In the genomic region with DNA sequence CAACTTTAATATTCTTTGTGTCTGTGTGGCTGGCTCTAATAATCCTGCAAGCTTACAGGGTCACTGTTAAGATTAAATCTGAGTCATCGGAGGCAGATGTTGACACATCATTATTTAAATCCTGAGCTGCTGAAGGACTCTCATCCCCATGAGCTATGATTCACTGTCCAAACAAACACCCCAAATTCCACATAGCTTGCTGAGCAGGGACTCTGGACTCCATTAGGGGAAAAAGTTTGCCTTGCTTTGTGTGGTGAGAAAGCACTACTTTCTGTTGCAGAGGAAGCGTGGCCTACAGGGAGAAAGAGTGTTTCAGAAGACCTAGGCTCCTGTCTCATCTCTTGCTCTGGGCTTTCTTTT, we compare ENCODE assay signal across 1 cellular context.
A peak's percentile ranks its signal among the peaks of the same experiment; 100 is the strongest.
TF ChIP-seq lines count a peak whose summit lies in the region.

No MANE protein-coding gene starts in this region.

TF ChIP-seq in HepG2, 621 proteins besides CTCF, POLR2A, EP300 and RAD21 (continued from another document and continues in another):
- TF ChIP-seq, protein P1, sequence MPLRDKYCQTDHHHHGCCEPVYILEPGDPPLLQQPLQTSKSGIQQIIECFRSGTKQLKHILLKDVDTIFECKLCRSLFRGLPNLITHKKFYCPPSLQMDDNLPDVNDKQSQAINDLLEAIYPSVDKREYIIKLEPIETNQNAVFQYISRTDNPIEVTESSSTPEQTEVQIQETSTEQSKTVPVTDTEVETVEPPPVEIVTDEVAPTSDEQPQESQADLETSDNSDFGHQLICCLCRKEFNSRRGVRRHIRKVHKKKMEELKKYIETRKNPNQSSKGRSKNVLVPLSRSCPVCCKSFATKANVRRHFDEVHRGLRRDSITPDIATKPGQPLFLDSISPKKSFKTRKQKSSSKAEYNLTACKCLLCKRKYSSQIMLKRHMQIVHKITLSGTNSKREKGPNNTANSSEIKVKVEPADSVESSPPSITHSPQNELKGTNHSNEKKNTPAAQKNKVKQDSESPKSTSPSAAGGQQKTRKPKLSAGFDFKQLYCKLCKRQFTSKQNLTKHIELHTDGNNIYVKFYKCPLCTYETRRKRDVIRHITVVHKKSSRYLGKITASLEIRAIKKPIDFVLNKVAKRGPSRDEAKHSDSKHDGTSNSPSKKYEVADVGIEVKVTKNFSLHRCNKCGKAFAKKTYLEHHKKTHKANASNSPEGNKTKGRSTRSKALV (CRISPR knock-in tag; IDR thresholded peaks at IDR 0.05), result peak; percentile 44; the same call in 1 of the 2 replicates
- TF ChIP-seq ZNF253 (CRISPR knock-in tag; IDR thresholded peaks at IDR 0.05; ENCODE audit: borderline replicate concordance) (no peak), ZNF160 (CRISPR knock-in tag; IDR thresholded peaks at IDR 0.05) (no peak), ZSCAN22 (CRISPR knock-in tag; IDR thresholded peaks at IDR 0.05) (no peak), JARID2 (CRISPR knock-in tag; IDR thresholded peaks at IDR 0.05; ENCODE audit: insufficient replicate concordance) (no peak), ZSCAN25 (CRISPR knock-in tag; IDR thresholded peaks at IDR 0.05) (no peak), NFATC3 (CRISPR knock-in tag; IDR thresholded peaks at IDR 0.05) (no peak), HNF4A (CRISPR knock-in tag; IDR thresholded peaks at IDR 0.05) (peak; percentile 95), ZNF12 (CRISPR knock-in tag; IDR thresholded peaks at IDR 0.05) (peak; percentile 69; the same call in 1 of the 2 replicates), ZNF207 (IDR thresholded peaks at IDR 0.05; ENCODE audit: borderline replicate concordance) (no peak), STAG1 (CRISPR knock-in tag; IDR thresholded peaks at IDR 0.05) (peak; percentile 20; the same call in 1 of the 2 replicates), RFXAP (CRISPR knock-in tag; IDR thresholded peaks at IDR 0.05; ENCODE audit: borderline replicate concordance) (no peak), SP140L (CRISPR knock-in tag; IDR thresholded peaks at IDR 0.05; ENCODE audit: borderline replicate concordance) (no peak), ZFP41 (CRISPR knock-in tag; IDR thresholded peaks at IDR 0.05; ENCODE audit: borderline replicate concordance) (no peak)
- TF ChIP-seq, protein P2, sequence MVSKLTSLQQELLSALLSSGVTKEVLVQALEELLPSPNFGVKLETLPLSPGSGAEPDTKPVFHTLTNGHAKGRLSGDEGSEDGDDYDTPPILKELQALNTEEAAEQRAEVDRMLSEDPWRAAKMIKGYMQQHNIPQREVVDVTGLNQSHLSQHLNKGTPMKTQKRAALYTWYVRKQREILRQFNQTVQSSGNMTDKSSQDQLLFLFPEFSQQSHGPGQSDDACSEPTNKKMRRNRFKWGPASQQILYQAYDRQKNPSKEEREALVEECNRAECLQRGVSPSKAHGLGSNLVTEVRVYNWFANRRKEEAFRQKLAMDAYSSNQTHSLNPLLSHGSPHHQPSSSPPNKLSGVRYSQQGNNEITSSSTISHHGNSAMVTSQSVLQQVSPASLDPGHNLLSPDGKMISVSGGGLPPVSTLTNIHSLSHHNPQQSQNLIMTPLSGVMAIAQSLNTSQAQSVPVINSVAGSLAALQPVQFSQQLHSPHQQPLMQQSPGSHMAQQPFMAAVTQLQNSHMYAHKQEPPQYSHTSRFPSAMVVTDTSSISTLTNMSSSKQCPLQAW (CRISPR knock-in tag; IDR thresholded peaks at IDR 0.05), result peak; percentile 87
- TF ChIP-seq, protein P3, sequence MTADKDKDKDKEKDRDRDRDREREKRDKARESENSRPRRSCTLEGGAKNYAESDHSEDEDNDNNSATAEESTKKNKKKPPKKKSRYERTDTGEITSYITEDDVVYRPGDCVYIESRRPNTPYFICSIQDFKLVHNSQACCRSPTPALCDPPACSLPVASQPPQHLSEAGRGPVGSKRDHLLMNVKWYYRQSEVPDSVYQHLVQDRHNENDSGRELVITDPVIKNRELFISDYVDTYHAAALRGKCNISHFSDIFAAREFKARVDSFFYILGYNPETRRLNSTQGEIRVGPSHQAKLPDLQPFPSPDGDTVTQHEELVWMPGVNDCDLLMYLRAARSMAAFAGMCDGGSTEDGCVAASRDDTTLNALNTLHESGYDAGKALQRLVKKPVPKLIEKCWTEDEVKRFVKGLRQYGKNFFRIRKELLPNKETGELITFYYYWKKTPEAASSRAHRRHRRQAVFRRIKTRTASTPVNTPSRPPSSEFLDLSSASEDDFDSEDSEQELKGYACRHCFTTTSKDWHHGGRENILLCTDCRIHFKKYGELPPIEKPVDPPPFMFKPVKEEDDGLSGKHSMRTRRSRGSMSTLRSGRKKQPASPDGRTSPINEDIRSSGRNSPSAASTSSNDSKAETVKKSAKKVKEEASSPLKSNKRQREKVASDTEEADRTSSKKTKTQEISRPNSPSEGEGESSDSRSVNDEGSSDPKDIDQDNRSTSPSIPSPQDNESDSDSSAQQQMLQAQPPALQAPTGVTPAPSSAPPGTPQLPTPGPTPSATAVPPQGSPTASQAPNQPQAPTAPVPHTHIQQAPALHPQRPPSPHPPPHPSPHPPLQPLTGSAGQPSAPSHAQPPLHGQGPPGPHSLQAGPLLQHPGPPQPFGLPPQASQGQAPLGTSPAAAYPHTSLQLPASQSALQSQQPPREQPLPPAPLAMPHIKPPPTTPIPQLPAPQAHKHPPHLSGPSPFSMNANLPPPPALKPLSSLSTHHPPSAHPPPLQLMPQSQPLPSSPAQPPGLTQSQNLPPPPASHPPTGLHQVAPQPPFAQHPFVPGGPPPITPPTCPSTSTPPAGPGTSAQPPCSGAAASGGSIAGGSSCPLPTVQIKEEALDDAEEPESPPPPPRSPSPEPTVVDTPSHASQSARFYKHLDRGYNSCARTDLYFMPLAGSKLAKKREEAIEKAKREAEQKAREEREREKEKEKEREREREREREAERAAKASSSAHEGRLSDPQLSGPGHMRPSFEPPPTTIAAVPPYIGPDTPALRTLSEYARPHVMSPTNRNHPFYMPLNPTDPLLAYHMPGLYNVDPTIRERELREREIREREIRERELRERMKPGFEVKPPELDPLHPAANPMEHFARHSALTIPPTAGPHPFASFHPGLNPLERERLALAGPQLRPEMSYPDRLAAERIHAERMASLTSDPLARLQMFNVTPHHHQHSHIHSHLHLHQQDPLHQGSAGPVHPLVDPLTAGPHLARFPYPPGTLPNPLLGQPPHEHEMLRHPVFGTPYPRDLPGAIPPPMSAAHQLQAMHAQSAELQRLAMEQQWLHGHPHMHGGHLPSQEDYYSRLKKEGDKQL (CRISPR knock-in tag; IDR thresholded peaks at IDR 0.05; ENCODE audit: low read depth), result peak; percentile 81
- TF ChIP-seq, protein P4, sequence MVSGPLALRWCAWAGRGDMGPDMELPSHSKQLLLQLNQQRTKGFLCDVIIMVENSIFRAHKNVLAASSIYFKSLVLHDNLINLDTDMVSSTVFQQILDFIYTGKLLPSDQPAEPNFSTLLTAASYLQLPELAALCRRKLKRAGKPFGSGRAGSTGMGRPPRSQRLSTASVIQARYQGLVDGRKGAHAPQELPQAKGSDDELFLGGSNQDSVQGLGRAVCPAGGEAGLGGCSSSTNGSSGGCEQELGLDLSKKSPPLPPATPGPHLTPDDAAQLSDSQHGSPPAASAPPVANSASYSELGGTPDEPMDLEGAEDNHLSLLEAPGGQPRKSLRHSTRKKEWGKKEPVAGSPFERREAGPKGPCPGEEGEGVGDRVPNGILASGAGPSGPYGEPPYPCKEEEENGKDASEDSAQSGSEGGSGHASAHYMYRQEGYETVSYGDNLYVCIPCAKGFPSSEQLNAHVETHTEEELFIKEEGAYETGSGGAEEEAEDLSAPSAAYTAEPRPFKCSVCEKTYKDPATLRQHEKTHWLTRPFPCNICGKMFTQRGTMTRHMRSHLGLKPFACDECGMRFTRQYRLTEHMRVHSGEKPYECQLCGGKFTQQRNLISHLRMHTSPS (CRISPR knock-in tag; IDR thresholded peaks at IDR 0.05; ENCODE audit: low read depth), result no peak
- TF ChIP-seq, protein P5, sequence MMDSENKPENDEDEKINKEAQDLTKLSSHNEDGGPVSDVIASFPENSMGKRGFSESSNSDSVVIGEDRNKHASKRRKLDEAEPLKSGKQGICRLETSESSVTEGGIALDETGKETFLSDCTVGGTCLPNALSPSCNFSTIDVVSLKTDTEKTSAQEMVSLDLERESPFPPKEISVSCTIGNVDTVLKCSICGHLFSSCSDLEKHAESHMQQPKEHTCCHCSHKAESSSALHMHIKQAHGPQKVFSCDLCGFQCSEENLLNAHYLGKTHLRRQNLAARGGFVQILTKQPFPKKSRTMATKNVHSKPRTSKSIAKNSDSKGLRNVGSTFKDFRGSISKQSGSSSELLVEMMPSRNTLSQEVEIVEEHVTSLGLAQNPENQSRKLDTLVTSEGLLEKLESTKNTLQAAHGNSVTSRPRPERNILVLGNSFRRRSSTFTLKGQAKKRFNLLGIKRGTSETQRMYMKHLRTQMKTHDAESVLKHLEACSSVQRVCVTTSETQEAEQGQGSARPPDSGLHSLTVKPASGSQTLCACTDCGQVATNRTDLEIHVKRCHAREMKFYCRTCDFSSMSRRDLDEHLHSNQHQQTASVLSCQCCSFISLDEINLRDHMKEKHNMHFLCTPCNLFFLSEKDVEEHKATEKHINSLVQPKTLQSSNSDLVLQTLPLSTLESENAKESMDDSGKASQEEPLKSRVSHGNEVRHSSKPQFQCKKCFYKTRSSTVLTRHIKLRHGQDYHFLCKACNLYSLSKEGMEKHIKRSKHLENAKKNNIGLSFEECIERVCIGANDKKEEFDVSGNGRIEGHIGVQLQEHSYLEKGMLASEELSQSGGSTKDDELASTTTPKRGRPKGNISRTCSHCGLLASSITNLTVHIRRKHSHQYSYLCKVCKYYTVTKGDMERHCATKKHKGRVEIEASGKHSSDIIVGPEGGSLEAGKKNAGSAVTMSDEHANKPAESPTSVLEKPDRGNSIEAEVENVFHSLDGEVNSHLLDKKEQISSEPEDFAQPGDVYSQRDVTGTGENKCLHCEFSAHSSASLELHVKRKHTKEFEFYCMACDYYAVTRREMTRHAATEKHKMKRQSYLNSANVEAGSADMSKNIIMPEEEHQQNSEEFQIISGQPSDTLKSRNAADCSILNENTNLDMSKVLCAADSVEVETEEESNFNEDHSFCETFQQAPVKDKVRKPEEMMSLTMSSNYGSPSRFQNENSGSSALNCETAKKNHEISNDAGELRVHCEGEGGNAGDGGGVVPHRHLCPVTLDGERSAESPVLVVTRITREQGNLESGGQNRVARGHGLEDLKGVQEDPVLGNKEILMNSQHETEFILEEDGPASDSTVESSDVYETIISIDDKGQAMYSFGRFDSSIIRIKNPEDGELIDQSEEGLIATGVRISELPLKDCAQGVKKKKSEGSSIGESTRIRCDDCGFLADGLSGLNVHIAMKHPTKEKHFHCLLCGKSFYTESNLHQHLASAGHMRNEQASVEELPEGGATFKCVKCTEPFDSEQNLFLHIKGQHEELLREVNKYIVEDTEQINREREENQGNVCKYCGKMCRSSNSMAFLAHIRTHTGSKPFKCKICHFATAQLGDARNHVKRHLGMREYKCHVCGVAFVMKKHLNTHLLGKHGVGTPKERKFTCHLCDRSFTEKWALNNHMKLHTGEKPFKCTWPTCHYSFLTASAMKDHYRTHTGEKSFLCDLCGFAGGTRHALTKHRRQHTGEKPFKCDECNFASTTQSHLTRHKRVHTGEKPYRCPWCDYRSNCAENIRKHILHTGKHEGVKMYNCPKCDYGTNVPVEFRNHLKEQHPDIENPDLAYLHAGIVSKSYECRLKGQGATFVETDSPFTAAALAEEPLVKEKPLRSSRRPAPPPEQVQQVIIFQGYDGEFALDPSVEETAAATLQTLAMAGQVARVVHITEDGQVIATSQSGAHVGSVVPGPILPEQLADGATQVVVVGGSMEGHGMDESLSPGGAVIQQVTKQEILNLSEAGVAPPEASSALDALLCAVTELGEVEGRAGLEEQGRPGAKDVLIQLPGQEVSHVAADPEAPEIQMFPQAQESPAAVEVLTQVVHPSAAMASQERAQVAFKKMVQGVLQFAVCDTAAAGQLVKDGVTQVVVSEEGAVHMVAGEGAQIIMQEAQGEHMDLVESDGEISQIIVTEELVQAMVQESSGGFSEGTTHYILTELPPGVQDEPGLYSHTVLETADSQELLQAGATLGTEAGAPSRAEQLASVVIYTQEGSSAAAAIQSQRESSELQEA (CRISPR knock-in tag; IDR thresholded peaks at IDR 0.05; ENCODE audit: not compliant biosample characterization), result no peak
- TF ChIP-seq, protein P6, sequence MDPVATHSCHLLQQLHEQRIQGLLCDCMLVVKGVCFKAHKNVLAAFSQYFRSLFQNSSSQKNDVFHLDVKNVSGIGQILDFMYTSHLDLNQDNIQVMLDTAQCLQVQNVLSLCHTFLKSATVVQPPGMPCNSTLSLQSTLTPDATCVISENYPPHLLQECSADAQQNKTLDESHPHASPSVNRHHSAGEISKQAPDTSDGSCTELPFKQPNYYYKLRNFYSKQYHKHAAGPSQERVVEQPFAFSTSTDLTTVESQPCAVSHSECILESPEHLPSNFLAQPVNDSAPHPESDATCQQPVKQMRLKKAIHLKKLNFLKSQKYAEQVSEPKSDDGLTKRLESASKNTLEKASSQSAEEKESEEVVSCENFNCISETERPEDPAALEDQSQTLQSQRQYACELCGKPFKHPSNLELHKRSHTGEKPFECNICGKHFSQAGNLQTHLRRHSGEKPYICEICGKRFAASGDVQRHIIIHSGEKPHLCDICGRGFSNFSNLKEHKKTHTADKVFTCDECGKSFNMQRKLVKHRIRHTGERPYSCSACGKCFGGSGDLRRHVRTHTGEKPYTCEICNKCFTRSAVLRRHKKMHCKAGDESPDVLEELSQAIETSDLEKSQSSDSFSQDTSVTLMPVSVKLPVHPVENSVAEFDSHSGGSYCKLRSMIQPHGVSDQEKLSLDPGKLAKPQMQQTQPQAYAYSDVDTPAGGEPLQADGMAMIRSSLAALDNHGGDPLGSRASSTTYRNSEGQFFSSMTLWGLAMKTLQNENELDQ (CRISPR knock-in tag; IDR thresholded peaks at IDR 0.05; ENCODE audit: borderline replicate concordance), result no peak
- TF ChIP-seq, protein P7, sequence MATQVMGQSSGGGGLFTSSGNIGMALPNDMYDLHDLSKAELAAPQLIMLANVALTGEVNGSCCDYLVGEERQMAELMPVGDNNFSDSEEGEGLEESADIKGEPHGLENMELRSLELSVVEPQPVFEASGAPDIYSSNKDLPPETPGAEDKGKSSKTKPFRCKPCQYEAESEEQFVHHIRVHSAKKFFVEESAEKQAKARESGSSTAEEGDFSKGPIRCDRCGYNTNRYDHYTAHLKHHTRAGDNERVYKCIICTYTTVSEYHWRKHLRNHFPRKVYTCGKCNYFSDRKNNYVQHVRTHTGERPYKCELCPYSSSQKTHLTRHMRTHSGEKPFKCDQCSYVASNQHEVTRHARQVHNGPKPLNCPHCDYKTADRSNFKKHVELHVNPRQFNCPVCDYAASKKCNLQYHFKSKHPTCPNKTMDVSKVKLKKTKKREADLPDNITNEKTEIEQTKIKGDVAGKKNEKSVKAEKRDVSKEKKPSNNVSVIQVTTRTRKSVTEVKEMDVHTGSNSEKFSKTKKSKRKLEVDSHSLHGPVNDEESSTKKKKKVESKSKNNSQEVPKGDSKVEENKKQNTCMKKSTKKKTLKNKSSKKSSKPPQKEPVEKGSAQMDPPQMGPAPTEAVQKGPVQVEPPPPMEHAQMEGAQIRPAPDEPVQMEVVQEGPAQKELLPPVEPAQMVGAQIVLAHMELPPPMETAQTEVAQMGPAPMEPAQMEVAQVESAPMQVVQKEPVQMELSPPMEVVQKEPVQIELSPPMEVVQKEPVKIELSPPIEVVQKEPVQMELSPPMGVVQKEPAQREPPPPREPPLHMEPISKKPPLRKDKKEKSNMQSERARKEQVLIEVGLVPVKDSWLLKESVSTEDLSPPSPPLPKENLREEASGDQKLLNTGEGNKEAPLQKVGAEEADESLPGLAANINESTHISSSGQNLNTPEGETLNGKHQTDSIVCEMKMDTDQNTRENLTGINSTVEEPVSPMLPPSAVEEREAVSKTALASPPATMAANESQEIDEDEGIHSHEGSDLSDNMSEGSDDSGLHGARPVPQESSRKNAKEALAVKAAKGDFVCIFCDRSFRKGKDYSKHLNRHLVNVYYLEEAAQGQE (IDR thresholded peaks at IDR 0.05; ENCODE audit: borderline replicate concordance in 1 of 2, low read depth in 1 of 2, low read length in 2 of 2), result peak in 1 of 2 experiments; percentile 68; a peak in 1 of 4 replicates
